Comparison of ENCODE assay signal across 8 cellular contexts in genomic region chr11:62554377-62554776, GRCh38. TPM values are rescaled to one million over a fixed set of nuclear protein-coding genes. Genes with fewer than 3 reads are reported as not detected.
DNase-seq lines count a peak whose midpoint lies in the region; ATAC-seq, FAIRE-seq and TF ChIP-seq lines count a peak whose summit lies in the region.
"Had no signal": no experiment of that assay in that cellular context is flagged by ENCODE, and none has a peak within 500 bp of the region (broad histone marks: within the 10 kb centered on the region; RNA-seq: fewer than 3 reads in every experiment).

No MANE protein-coding gene starts in this region.

- H3K4me3 ChIP-seq in skin epidermis = no peak overlapping the region

- DNase-seq in H54 (ENCODE audit: insufficient read length, low spot score) (no peak), T-cell (no peak), fibroblast of gingiva (ENCODE audit: low read depth) (peak; percentile 52), DMS153 treated with DMSO at 0.1 percent for 48 hours (lab: John Stamatoyannopoulos, UW; ENCODE audit: unreplicated experiment) (no peak)
- DNase-seq in stimulated activated CD4-positive, alpha-beta T cell treated with anti-CD3 and anti-CD28 coated beads, Interleukin-1b, Interleukin-23, amount 100 ng/mL, for 48 hours = no peak

- peaks cover 91 to 99% (median 93%) of the 10 kb centered on the region in 3 donors for H3K4me1 Mint-ChIP-seq in T-cell

- ATAC-seq in T-cell (replicated peaks in 1 of 4) (no peak), HG02678 (IDR thresholded peaks at IDR 0.05; ENCODE audit: unreplicated experiment) (no peak)

- peak; percentile 4; the same call in 1 of the 2 replicates for TF ChIP-seq POLR2A in H54 (IDR thresholded peaks at IDR 0.05; ENCODE audit: low read depth, low read length)

- H3K4me3 Mint-ChIP-seq in T-cell = peak overlapping the region in 1 of 3 donors; percentile 82

- H3K36me3 Mint-ChIP-seq in T-cell = peaks cover 9% of the 10 kb centered on the region

- H3K9me3 Mint-ChIP-seq in T-cell = no peaks in the 10 kb centered on the region

- CTCF ChIA-PET in T-cell (lab: Charles Lee) = interaction anchor here (1.1 to 1.3 kb wide), 3 partner anchors 10 to 109 kb away, joined by 3 to 7 read pairs (median 3); no protein-coding TSS in a partner anchor

- H3K27me3 Mint-ChIP-seq in T-cell = no peaks in the 10 kb centered on the region

- POLR2A ChIA-PET in T-cell (lab: Charles Lee) = interaction anchor here (3.2 to 3.5 kb wide), 2 partner anchors 11 kb away, joined by 17 to 41 read pairs; no protein-coding TSS in a partner anchor

- H3K27ac Mint-ChIP-seq in T-cell = peak overlapping the region; percentile 97 to 99

- peak overlapping the region; percentile 34 to 100 (median 93) for H3K27ac ChIP-seq in skin epidermis

- no peak for FAIRE-seq in H54 (lab: Jason Lieb, UNC)
- FAIRE-seq: GM19239 had no signal

RNA-seq across cellular contexts. Expression of gene AHNAK, which starts 7.8 kb away (rescaled TPM):
- 100 to 1,000 TPM; 267 to 636 (median 395) TPM for total RNA-seq in T-cell

RNA-seq across cellular contexts. Expression of gene EEF1G, which starts 19.3 kb away (rescaled TPM):
- total RNA-seq in T-cell = 1,000 to 10,000 TPM; 1,908 to 2,187 (median 2,119) TPM

RNA-seq across cellular contexts. Expression of gene TUT1, which starts 36.9 kb away (rescaled TPM):
- 10 to 100 TPM; 35.2 to 56.0 (median 42.9) TPM for total RNA-seq in T-cell

RNA-seq across cellular contexts. Expression of gene MTA2, which starts 47.3 kb away (rescaled TPM):
- 100 to 1,000 TPM; 151 to 185 (median 184) TPM for total RNA-seq in T-cell

RNA-seq across cellular contexts. Expression of gene EML3, which starts 58.2 kb away (rescaled TPM):
- 100 to 1,000 TPM; 160 to 372 (median 328) TPM for total RNA-seq in T-cell
